16 cellular contexts compared by ENCODE assay signal in genomic region chr6:130046711-130047439, GRCh38. TPM values are rescaled to one million over a fixed set of nuclear protein-coding genes. Genes with fewer than 3 reads are reported as not detected.
DNase-seq lines count a peak whose midpoint lies in the region; ATAC-seq and TF ChIP-seq lines count a peak whose summit lies in the region.
"Had no signal": no experiment of that assay in that cellular context is flagged by ENCODE, and none has a peak within 500 bp of the region (broad histone marks: within the 10 kb centered on the region; RNA-seq: fewer than 3 reads in every experiment).

No MANE protein-coding gene starts in this region.

- H4K8ac ChIP-seq in mesenchymal stem cell (ENCODE audit: low read length): no peak overlapping the region

- DNase-seq in GM03348 (ENCODE audit: low spot score) (peak; percentile 39), WTC11 (ENCODE audit: low spot score) (no peak), fibroblast of pulmonary artery (ENCODE audit: low read depth) (peak; percentile 14), mesenchymal stem cell (no peak), left colon (no peak), prostate gland (ENCODE audit: low spot score) (no peak)
- DNase-seq: DMS 273 treated with DMSO at 0.1 percent for 48 hours, GOT3, MG63, NCI-H1092 treated with DMSO at 0.1 percent for 48 hours, NCI-H2227 treated with DMSO at 0.1 percent for 48 hours, NCI-H524 treated with DMSO at 0.1 percent for 48 hours, SHP77 had no signal

- ATAC-seq in WTC11 (no peak), HG02884 (IDR thresholded peaks at IDR 0.05; ENCODE audit: unreplicated experiment) (no peak), left colon (no peak), GM21619 (IDR thresholded peaks at IDR 0.05; ENCODE audit: unreplicated experiment) (no peak)

- peaks cover 15% of the 10 kb centered on the region for H3K79me1 ChIP-seq in mesenchymal stem cell (replicated peaks; ENCODE audit: low read length, poor library complexity, severe bottlenecking)

- no peak overlapping the region for H3K4me2 ChIP-seq in mesenchymal stem cell (ENCODE audit: low read length, poor library complexity, severe bottlenecking)

- H3K23ac ChIP-seq in mesenchymal stem cell (ENCODE audit: low read length in 2 of 2): no peak overlapping the region

- 0 out of 2 replicates have a peak overlapping the region, but pooled peaks have one; percentile 13 for H3K27ac Mint-ChIP-seq in WTC11
- H3K27ac Mint-ChIP-seq: CD14-positive monocyte had no signal

- peak overlapping the region; percentile 60 for H3K27ac ChIP-seq in mesenchymal stem cell (ENCODE audit: low read length, poor library complexity, severe bottlenecking)
- no peak overlapping the region for H3K27ac ChIP-seq in prostate gland

- TF ChIP-seq POLR2A in prostate gland (IDR thresholded peaks at IDR 0.05): no peak

- H2AFZ ChIP-seq in mesenchymal stem cell (ENCODE audit: low read depth, low read length): no peak overlapping the region

- H3K4me3 ChIP-seq in fibroblast of pulmonary artery (replicated peaks; ENCODE audit: low read depth, low read length) (no peak overlapping the region), mesenchymal stem cell (ENCODE audit: insufficient read depth in 1 of 2, low read depth in 1 of 2, low read length in 2 of 2) (no peak overlapping the region), prostate gland (no peak overlapping the region)
- H3K4me3 ChIP-seq: MG63 had no signal

- H3K27me3 ChIP-seq in mesenchymal stem cell (ENCODE audit: control insufficient read depth in 1 of 2, insufficient read depth in 1 of 2, low read length in 2 of 2) (no peaks in the 10 kb centered on the region), prostate gland (replicated peaks; ENCODE audit: insufficient read depth) (no peaks in the 10 kb centered on the region)
- H3K27me3 ChIP-seq: MG63 had no signal

- TF ChIP-seq CTCF in WTC11 (IDR thresholded peaks at IDR 0.05) (no peak), fibroblast of pulmonary artery (IDR thresholded peaks at IDR 0.05; ENCODE audit: low read length, missing control alignments) (no peak), prostate gland (IDR thresholded peaks at IDR 0.05) (no peak)

- peaks cover 12% of the 10 kb centered on the region for H3K36me3 Mint-ChIP-seq in WTC11

- H3K9me3 ChIP-seq in mesenchymal stem cell (ENCODE audit: control insufficient read depth, low read length) (no peaks in the 10 kb centered on the region), prostate gland (no peaks in the 10 kb centered on the region)
- H3K9me3 ChIP-seq: MG63 had no signal

- POLR2A ChIA-PET in WTC11 (lab: Charles Lee): interaction anchor here (0.6 kb wide), 1 partner anchor 400 kb away, joined by 5 read pairs; no protein-coding TSS in a partner anchor

- no peaks in the 10 kb centered on the region for H3K9me3 Mint-ChIP-seq in WTC11
- H3K9me3 Mint-ChIP-seq: CD14-positive monocyte had no signal

- H3K27me3 Mint-ChIP-seq in WTC11 (ENCODE audit: low read depth): no peaks in the 10 kb centered on the region

- H3K4me1 Mint-ChIP-seq in WTC11: peaks cover 20% of the 10 kb centered on the region
- H3K4me1 Mint-ChIP-seq: CD14-positive monocyte had no signal

- no peak overlapping the region for H3K4me3 Mint-ChIP-seq in WTC11
- H3K4me3 Mint-ChIP-seq: CD14-positive monocyte had no signal

- H3K14ac ChIP-seq in mesenchymal stem cell (ENCODE audit: low read length in 2 of 2): no peak overlapping the region

- H2AK5ac ChIP-seq in mesenchymal stem cell (ENCODE audit: low read length, severe bottlenecking): peak overlapping the region; percentile 41

- intact Hi-C loops in left colon (cut with DNase I, micrococcal nuclease): no loop called here
- intact Hi-C loops in prostate gland (cut with DNase I): no loop called here

- H3K9ac ChIP-seq in mesenchymal stem cell (ENCODE audit: low read length): no peak overlapping the region

- no peak overlapping the region for H3K4ac ChIP-seq in mesenchymal stem cell (ENCODE audit: low read depth in 1 of 2, low read length in 2 of 2)

- H2BK12ac ChIP-seq in mesenchymal stem cell (ENCODE audit: low read length in 2 of 2): no peak overlapping the region

- WGBS in mesenchymal stem cell: 80% methylated on average over 3 of the region's 3 CpGs
- 71% methylated on average over 3 of the region's 3 CpGs for WGBS in prostate gland

- H4K91ac ChIP-seq in mesenchymal stem cell (ENCODE audit: low read length): no peak overlapping the region

- H2BK15ac ChIP-seq in mesenchymal stem cell (ENCODE audit: low read depth, poor library complexity, severe bottlenecking): no peak overlapping the region

- no peak overlapping the region for H2BK5ac ChIP-seq in mesenchymal stem cell (ENCODE audit: low read depth, low read length, poor library complexity, severe bottlenecking)

- peaks cover 0 to 2% of the 10 kb centered on the region in 2 experiments for H3K36me3 ChIP-seq in mesenchymal stem cell (ENCODE audit: control insufficient read depth in 1 of 2, insufficient read depth in 2 of 2, low read depth in 1 of 2, low read length in 2 of 2)
- no peaks in the 10 kb centered on the region for H3K36me3 ChIP-seq in prostate gland

- CTCF ChIA-PET in WTC11 (lab: Charles Lee): interaction anchor here (0.6 to 1.5 kb wide), 3 partner anchors 52 to 236 kb away, joined by 3 to 5 read pairs (median 3); no protein-coding TSS in a partner anchor

- H3K4me1 ChIP-seq in mesenchymal stem cell (ENCODE audit: control insufficient read depth, insufficient read depth, low read depth, low read length): no peaks in the 10 kb centered on the region
- no peaks in the 10 kb centered on the region for H3K4me1 ChIP-seq in prostate gland (replicated peaks)

- no peak overlapping the region for H2BK120ac ChIP-seq in mesenchymal stem cell (ENCODE audit: low read depth, low read length)

- H3K18ac ChIP-seq in mesenchymal stem cell (ENCODE audit: low read depth in 1 of 2, low read length in 2 of 2): no peak overlapping the region

TF ChIP-seq in WTC11, 78 proteins besides CTCF, POLR2A, EP300 and RAD21:
- no peak for TF ChIP-seq RELA (CRISPR knock-in tag; IDR thresholded peaks at IDR 0.05; ENCODE audit: borderline replicate concordance)
- TF ChIP-seq FOXP4 (CRISPR knock-in tag; IDR thresholded peaks at IDR 0.05): no peak
TF ChIP-seq in WTC11: peak in this region for 0.

RNA-seq across cellular contexts. Expression of gene L3MBTL3, which starts 28.5 kb away (rescaled TPM):
- total RNA-seq in WTC11 (2021): 13.0 to 18.1 TPM (median 13.7 TPM) in 3 replicates
- 11.6 TPM for polyA plus RNA-seq in mesenchymal stem cell (2013, experiment 1 of 2)
- 11.2 TPM for polyA plus RNA-seq in mesenchymal stem cell (2013, experiment 2 of 2)
- total RNA-seq in left colon: 10 to 100 TPM in 1 of 2 donors, 1 to 10 TPM in 1; 8.4 to 14.9 TPM
- 10 to 100 TPM in 1 of 2 donors, 1 to 10 TPM in 1; 7.7 to 25.0 TPM for total RNA-seq in prostate gland

Comparison
In these comparisons a context has a peak if more than half of its experiments do, and no peak if none do; other contexts are left out.
1. DNase-seq: peak in GM03348 (single experiment) and fibroblast of pulmonary artery (single experiment); none in WTC11 (single experiment), mesenchymal stem cell (single experiment), left colon (0 of 2) and prostate gland (single experiment).